9 cellular contexts compared by ENCODE assay signal in genomic region chr18:51039138-51040112, GRCh38. TPM values are rescaled to one million over a fixed set of nuclear protein-coding genes. Genes with fewer than 3 reads are reported as not detected.
DNase-seq lines count a peak whose midpoint lies in the region; ATAC-seq and TF ChIP-seq lines count a peak whose summit lies in the region.
"Had no signal": no experiment of that assay in that cellular context is flagged by ENCODE, and none has a peak within 500 bp of the region (broad histone marks: within the 10 kb centered on the region; RNA-seq: fewer than 3 reads in every experiment).

No MANE protein-coding gene starts in this region.

- BruUV-seq in PC-3 (replicated peaks; lab: Mats Ljungman, UMichigan): no TSS peak

- H3K9ac ChIP-seq in colonic mucosa (ENCODE audit: low read depth in 2 of 2, low read length in 2 of 2) (no peak overlapping the region), PC-3 (ENCODE audit: low read length) (no peak overlapping the region)

- 24 to 27% methylated on average over 8 of the region's 8 CpGs for WGBS in aorta, 2 donors

- no peak overlapping the region for H3K27ac ChIP-seq in colonic mucosa
- no peak overlapping the region for H3K27ac ChIP-seq in aorta (ENCODE audit: low read depth in 1 of 2, low read length in 2 of 2)
- H3K27ac ChIP-seq in PC-3 (ENCODE audit: low read length): no peak overlapping the region

- H3K4me3 Mint-ChIP-seq in stimulated activated effector memory CD8-positive, alpha-beta T cell treated with anti-CD3 and anti-CD28 coated beads, Interleukin-12 subunit alpha, Interleukin-12 subunit beta, amount 100 ng/mL, for 72 hours: no peak overlapping the region

- H3K36me3 Mint-ChIP-seq in stimulated activated effector memory CD8-positive, alpha-beta T cell treated with anti-CD3 and anti-CD28 coated beads, Interleukin-12 subunit alpha, Interleukin-12 subunit beta, amount 100 ng/mL, for 72 hours: peaks cover 26% of the 10 kb centered on the region

- H3K9me2 ChIP-seq in PC-3 (replicated peaks; ENCODE audit: low read length): no peaks in the 10 kb centered on the region

- H3K27ac Mint-ChIP-seq in stimulated activated effector memory CD8-positive, alpha-beta T cell treated with anti-CD3 and anti-CD28 coated beads, Interleukin-12 subunit alpha, Interleukin-12 subunit beta, amount 100 ng/mL, for 72 hours: no peak overlapping the region

- peak; percentile 57 to 77 for ATAC-seq in activated CD4-positive, CD25-positive, alpha-beta regulatory T cell treated with anti-CD3 and anti-CD28 coated beads, Interleukin-2, amount 50 U/mL, for 24 hours
- ATAC-seq in HG03045 (IDR thresholded peaks at IDR 0.05; ENCODE audit: unreplicated experiment): peak; percentile 61
- peak; percentile 84 for ATAC-seq in stimulated activated effector memory CD8-positive, alpha-beta T cell treated with anti-CD3 and anti-CD28 coated beads, Interleukin-12 subunit alpha, Interleukin-12 subunit beta, amount 100 ng/mL, for 72 hours
- no peak for ATAC-seq in aorta (ENCODE audit: low FRiP score)
- no peak for ATAC-seq in PC-3

- H3K36me3 ChIP-seq in colonic mucosa (no peaks in the 10 kb centered on the region), aorta (ENCODE audit: control insufficient read depth in 1 of 2, insufficient read depth in 2 of 2, low read length in 1 of 2) (no peaks in the 10 kb centered on the region), PC-3 (ENCODE audit: low read depth, low read length) (no peaks in the 10 kb centered on the region)
- H3K36me3 ChIP-seq: BE2C had no signal

- H3K79me2 ChIP-seq in PC-3 (ENCODE audit: low read length): peaks cover 94% of the 10 kb centered on the region

- TF ChIP-seq CTCF in colonic mucosa (IDR thresholded peaks at IDR 0.05): no peak
- no peak for TF ChIP-seq CTCF in PC-3 (conservative IDR thresholded peaks at IDR 0.05; ENCODE audit: low read depth, low read length)

- H3K4me3 ChIP-seq in colonic mucosa (no peak overlapping the region), aorta (ENCODE audit: low read length in 2 of 2) (no peak overlapping the region), PC-3 (ENCODE audit: low read length) (no peak overlapping the region)

- peaks cover 85% of the 10 kb centered on the region for H3K4me1 Mint-ChIP-seq in stimulated activated effector memory CD8-positive, alpha-beta T cell treated with anti-CD3 and anti-CD28 coated beads, Interleukin-12 subunit alpha, Interleukin-12 subunit beta, amount 100 ng/mL, for 72 hours

- POLR2A ChIA-PET in PC-3 (lab: Charles Lee; ENCODE audit: unreplicated experiment): no interaction called here

- intact Hi-C loops in colonic mucosa (cut with DNase I): no loop called here
- intact Hi-C loops in aorta (cut with DNase I): loop anchor here in 1 of 2 donors (10.0 kb wide), 1 partner anchor 215 kb away; the partner anchor contains the start of gene MRO
- intact Hi-C loops in PC-3 (cut with micrococcal nuclease): loop anchor here (10.0 kb wide), 1 partner anchor 215 kb away; the partner anchor contains the start of gene MRO

- H3K4me1 ChIP-seq in colonic mucosa (peaks cover 10% of the 10 kb centered on the region), aorta (ENCODE audit: control insufficient read depth in 1 of 2, insufficient read depth in 2 of 2, low read length in 2 of 2) (peaks cover 4 to 16% of the 10 kb centered on the region in 2 donors), PC-3 (ENCODE audit: insufficient read depth, low read length) (no peaks in the 10 kb centered on the region)
- H3K4me1 ChIP-seq: BE2C had no signal

- H2AFZ ChIP-seq in PC-3 (ENCODE audit: low read length): no peak overlapping the region

- no peak overlapping the region for H3K4me2 ChIP-seq in PC-3 (ENCODE audit: low read length)

- H3K9me3 ChIP-seq in colonic mucosa (no peaks in the 10 kb centered on the region), aorta (ENCODE audit: control insufficient read depth, low read length) (no peaks in the 10 kb centered on the region), PC-3 (ENCODE audit: low read length) (no peaks in the 10 kb centered on the region)
- H3K9me3 ChIP-seq: BE2C had no signal

- H3K9me3 Mint-ChIP-seq in stimulated activated effector memory CD8-positive, alpha-beta T cell treated with anti-CD3 and anti-CD28 coated beads, Interleukin-12 subunit alpha, Interleukin-12 subunit beta, amount 100 ng/mL, for 72 hours: no peaks in the 10 kb centered on the region

- H3K27me3 ChIP-seq in colonic mucosa (no peaks in the 10 kb centered on the region), aorta (ENCODE audit: control insufficient read depth in 1 of 2, insufficient read depth in 2 of 2, low read length in 1 of 2) (no peaks in the 10 kb centered on the region), PC-3 (ENCODE audit: low read length) (no peaks in the 10 kb centered on the region)
- H3K27me3 ChIP-seq: BE2C had no signal

- CTCF ChIA-PET in PC-3 (lab: Charles Lee): interaction anchor here (0.6 kb wide), 1 partner anchor 29 kb away, joined by 3 read pairs; no protein-coding TSS in a partner anchor

- H3F3A ChIP-seq in PC-3 (ENCODE audit: low read length, unreplicated experiment): no peaks in the 10 kb centered on the region

- no peak for DNase-seq in activated CD4-positive, CD25-positive, alpha-beta regulatory T cell treated with anti-CD3 and anti-CD28 coated beads, Interleukin-2, amount 50 U/mL, for 72 hours
- peak; percentile 25 for DNase-seq in colonic mucosa
- no peak for DNase-seq in stimulated activated effector memory CD8-positive, alpha-beta T cell treated with anti-CD3 and anti-CD28 coated beads, Interleukin-12 subunit alpha, Interleukin-12 subunit beta, amount 100 ng/mL, for 72 hours (ENCODE audit: low spot score in 2 of 2)
- no peak for DNase-seq in aorta
- DNase-seq in NCI-H1417 treated with DMSO at 0.1 percent for 48 hours (lab: John Stamatoyannopoulos, UW): no peak
- DNase-seq in PC-3: no peak
- DNase-seq: BE2C had no signal

- no peaks in the 10 kb centered on the region; the same call in 1 of the 2 replicates for H4K20me1 ChIP-seq in PC-3 (ENCODE audit: low read length)

RNA-seq across cellular contexts. Expression of gene SMAD4, which starts 9.4 kb away (rescaled TPM):
- total RNA-seq in colonic mucosa (100 to 1,000 TPM in 1 of 2 donors, 10 to 100 TPM in 1; 74.0 to 106 TPM), aorta (100 to 1,000 TPM; 109 to 136 TPM), PC-3 (2014; rRNA removed) (19.7 and 42.8 TPM in 2 replicates)
- 10 to 100 TPM; 26.9 to 36.2 TPM for polyA plus RNA-seq in aorta

Comparison
In these comparisons a context has a peak if more than half of its experiments do, and no peak if none do; other contexts are left out.
1. ATAC-seq: peak in activated CD4-positive, CD25-positive, alpha-beta regulatory T cell treated with anti-CD3 and anti-CD28 coated beads, Interleukin-2, amount 50 U/mL, for 24 hours (2 of 2), HG03045 (single experiment) and stimulated activated effector memory CD8-positive, alpha-beta T cell treated with anti-CD3 and anti-CD28 coated beads, Interleukin-12 subunit alpha, Interleukin-12 subunit beta, amount 100 ng/mL, for 72 hours (single experiment); none in aorta (single experiment) and PC-3 (single experiment).